Comparison of ENCODE assay signal across 1 cellular context in the genomic region with DNA sequence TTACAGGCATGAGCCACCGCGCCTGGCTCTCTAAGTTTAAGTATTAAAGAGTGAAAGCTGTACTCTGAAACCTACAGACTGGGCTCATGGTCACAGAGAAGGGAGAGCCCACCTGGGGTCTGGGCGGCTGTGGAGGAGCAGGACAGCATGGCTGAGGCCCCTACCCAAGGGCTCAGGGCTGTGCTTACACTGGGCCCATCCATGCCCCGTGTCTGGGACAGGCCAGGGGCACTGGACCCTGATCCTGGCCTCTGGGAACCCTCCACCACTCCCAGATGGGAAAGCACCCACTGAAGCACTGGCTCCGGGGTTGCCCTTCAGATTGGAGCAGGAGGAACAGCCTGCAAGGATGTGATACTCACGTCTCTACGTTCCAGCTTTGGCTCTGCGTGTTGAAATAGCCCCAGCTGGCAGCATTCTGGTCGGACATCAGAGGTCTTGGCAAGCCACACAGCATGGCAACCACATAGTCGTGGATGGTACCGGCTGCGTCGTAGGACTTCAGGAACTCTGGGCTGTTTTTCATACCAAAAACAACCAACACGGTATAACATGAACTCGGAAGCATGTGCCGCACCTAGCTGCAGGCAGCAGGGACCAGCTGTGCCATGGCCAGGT.
TF ChIP-seq lines count a peak whose summit lies in the region.

No MANE protein-coding gene starts in this region.

TF ChIP-seq in HepG2, 621 proteins besides CTCF, POLR2A, EP300 and RAD21:
- TF ChIP-seq, protein P1, sequence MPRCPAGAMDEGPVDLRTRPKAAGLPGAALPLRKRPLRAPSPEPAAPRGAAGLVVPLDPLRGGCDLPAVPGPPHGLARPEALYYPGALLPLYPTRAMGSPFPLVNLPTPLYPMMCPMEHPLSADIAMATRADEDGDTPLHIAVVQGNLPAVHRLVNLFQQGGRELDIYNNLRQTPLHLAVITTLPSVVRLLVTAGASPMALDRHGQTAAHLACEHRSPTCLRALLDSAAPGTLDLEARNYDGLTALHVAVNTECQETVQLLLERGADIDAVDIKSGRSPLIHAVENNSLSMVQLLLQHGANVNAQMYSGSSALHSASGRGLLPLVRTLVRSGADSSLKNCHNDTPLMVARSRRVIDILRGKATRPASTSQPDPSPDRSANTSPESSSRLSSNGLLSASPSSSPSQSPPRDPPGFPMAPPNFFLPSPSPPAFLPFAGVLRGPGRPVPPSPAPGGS (CRISPR knock-in tag; IDR thresholded peaks at IDR 0.05): no peak
- TF ChIP-seq ZNF776 (CRISPR knock-in tag; IDR thresholded peaks at IDR 0.05): 0 out of 2 replicates have a peak, but pooled peaks have one; percentile 25
